In the genomic region with DNA sequence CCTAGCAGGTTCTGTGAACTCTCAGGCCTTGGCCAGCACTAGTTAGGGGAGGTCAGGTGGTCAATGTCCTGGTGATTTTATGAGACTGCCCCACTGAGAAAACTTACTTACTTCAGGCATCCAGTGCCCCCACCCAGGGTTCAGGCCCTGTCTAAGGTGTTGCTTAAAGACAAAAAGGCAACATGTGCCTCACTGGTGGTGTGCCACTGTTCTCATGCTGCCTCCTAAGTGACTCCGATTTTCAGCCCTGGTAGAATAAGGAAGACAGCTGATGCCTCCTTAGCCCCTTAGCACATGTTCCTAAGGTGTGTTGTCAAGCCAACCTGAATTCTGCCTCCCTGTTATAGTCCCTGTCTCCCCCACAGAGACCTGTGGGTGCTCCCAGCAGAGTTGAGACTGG, we compare ENCODE assay signal across 1 cellular context.
TF ChIP-seq lines count a peak whose summit lies in the region.

No MANE protein-coding gene starts in this region.

TF ChIP-seq in IMR-90, 13 proteins besides CTCF, POLR2A, EP300 and RAD21:
- TF ChIP-seq MAZ (IDR thresholded peaks at IDR 0.05; ENCODE audit: borderline replicate concordance, low read depth, low read length) (no peak), CHD1 (IDR thresholded peaks at IDR 0.05; ENCODE audit: low read depth, low read length) (no peak), RFX5 (IDR thresholded peaks at IDR 0.05; ENCODE audit: low read depth, low read length) (no peak), BHLHE40 (IDR thresholded peaks at IDR 0.05; ENCODE audit: low read depth, low read length) (no peak), MAFK (IDR thresholded peaks at IDR 0.05; ENCODE audit: low read depth, low read length) (no peak), FOS (IDR thresholded peaks at IDR 0.05; ENCODE audit: low read depth, low read length) (no peak), NFE2L2 (IDR thresholded peaks at IDR 0.05; ENCODE audit: low read depth, low read length) (no peak), RCOR1 (IDR thresholded peaks at IDR 0.05; ENCODE audit: insufficient replicate concordance, low read length) (no peak), CEBPB (IDR thresholded peaks at IDR 0.05; ENCODE audit: low read depth, low read length) (no peak)
- TF ChIP-seq, protein P1, sequence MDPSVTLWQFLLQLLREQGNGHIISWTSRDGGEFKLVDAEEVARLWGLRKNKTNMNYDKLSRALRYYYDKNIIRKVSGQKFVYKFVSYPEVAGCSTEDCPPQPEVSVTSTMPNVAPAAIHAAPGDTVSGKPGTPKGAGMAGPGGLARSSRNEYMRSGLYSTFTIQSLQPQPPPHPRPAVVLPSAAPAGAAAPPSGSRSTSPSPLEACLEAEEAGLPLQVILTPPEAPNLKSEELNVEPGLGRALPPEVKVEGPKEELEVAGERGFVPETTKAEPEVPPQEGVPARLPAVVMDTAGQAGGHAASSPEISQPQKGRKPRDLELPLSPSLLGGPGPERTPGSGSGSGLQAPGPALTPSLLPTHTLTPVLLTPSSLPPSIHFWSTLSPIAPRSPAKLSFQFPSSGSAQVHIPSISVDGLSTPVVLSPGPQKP (IDR thresholded peaks at IDR 0.05; ENCODE audit: borderline replicate concordance, low read depth, low read length), result no peak
- TF ChIP-seq, protein P2, sequence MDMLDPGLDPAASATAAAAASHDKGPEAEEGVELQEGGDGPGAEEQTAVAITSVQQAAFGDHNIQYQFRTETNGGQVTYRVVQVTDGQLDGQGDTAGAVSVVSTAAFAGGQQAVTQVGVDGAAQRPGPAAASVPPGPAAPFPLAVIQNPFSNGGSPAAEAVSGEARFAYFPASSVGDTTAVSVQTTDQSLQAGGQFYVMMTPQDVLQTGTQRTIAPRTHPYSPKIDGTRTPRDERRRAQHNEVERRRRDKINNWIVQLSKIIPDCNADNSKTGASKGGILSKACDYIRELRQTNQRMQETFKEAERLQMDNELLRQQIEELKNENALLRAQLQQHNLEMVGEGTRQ (IDR thresholded peaks at IDR 0.05; ENCODE audit: low read depth, low read length), result no peak
